ENCODE assay signal across 8 cellular contexts in genomic region chr12:57605308-57606015, GRCh38. TPM values are rescaled to one million over a fixed set of nuclear protein-coding genes. Genes with fewer than 3 reads are reported as not detected.
DNase-seq lines count a peak whose midpoint lies in the region; ATAC-seq and TF ChIP-seq lines count a peak whose summit lies in the region.

No MANE protein-coding gene starts in this region.

- peak overlapping the region; percentile 88 for H3K9ac ChIP-seq in mesenchymal stem cell (ENCODE audit: low read length)

- no peak for DNase-seq in heart right ventricle
- DNase-seq in Right ventricle myocardium inferior (ENCODE audit: missing footprints) = no peak
- DNase-seq in body of pancreas = peak in 1 of 4 donors; percentile 16
- DNase-seq in mesenchymal stem cell = no peak
- no peak for DNase-seq in vagina (ENCODE audit: extremely low spot score in 2 of 2)
- DNase-seq in RPMI8226 = no peak
- no peak for DNase-seq in foreskin keratinocyte

- H2BK5ac ChIP-seq in mesenchymal stem cell (ENCODE audit: low read depth, low read length, poor library complexity, severe bottlenecking) = no peak overlapping the region

- no peak overlapping the region for H3K14ac ChIP-seq in mesenchymal stem cell (ENCODE audit: low read length in 2 of 2)

- no peak overlapping the region for H2BK12ac ChIP-seq in mesenchymal stem cell (ENCODE audit: low read length in 2 of 2)

- peak overlapping the region; percentile 49 to 58 for H3K18ac ChIP-seq in mesenchymal stem cell (ENCODE audit: low read depth in 1 of 2, low read length in 2 of 2)

- H3K27ac ChIP-seq in heart right ventricle (peak overlapping the region; percentile 78 to 96 (median 90)), body of pancreas (peak overlapping the region; percentile 60 to 77 (median 66)), mesenchymal stem cell (ENCODE audit: low read length, poor library complexity, severe bottlenecking) (no peak overlapping the region), vagina (peak overlapping the region; percentile 99), foreskin keratinocyte (no peak overlapping the region)

- H3K36me3 ChIP-seq in heart right ventricle = peaks cover 0 to 50% (median 10%) of the 10 kb centered on the region in 9 donors
- H3K36me3 ChIP-seq in body of pancreas (replicated peaks in 1 of 2; ENCODE audit: insufficient read depth in 1 of 2, low read depth in 2 of 2) = peaks cover 0 to 2% of the 10 kb centered on the region in 2 donors
- peaks cover 0 to 41% of the 10 kb centered on the region in 2 experiments for H3K36me3 ChIP-seq in mesenchymal stem cell (ENCODE audit: control insufficient read depth in 1 of 2, insufficient read depth in 2 of 2, low read depth in 1 of 2, low read length in 2 of 2)
- H3K36me3 ChIP-seq in vagina = peaks cover 0 to 10% of the 10 kb centered on the region in 2 donors

- H3K27me3 ChIP-seq in heart right ventricle = peaks cover 0 to 29% (median 0%) of the 10 kb centered on the region in 7 donors
- no peaks in the 10 kb centered on the region for H3K27me3 ChIP-seq in body of pancreas
- peaks cover 0 to 30% of the 10 kb centered on the region in 2 experiments for H3K27me3 ChIP-seq in mesenchymal stem cell (ENCODE audit: control insufficient read depth in 1 of 2, insufficient read depth in 1 of 2, low read length in 2 of 2)
- no peaks in the 10 kb centered on the region for H3K27me3 ChIP-seq in vagina
- H3K27me3 ChIP-seq in foreskin keratinocyte = peaks cover 5% of the 10 kb centered on the region

- intact Hi-C loops in heart right ventricle (cut with DNase I) (loop anchor here in 1 of 10 donors (2.0 kb wide), 1 partner anchor 15 kb away; the partner anchor contains the start of gene PIP4K2C), Right ventricle myocardium inferior (cut with DNase I) (no loop called here), body of pancreas (cut with DNase I) (no loop called here), vagina (cut with DNase I) (loop anchor here (2.0 to 5.0 kb wide), 2 partner anchors 85 to 1992 kb away; partner anchors contain the start of genes DDIT3 and SLC16A7)

- H3K4me3 ChIP-seq in heart right ventricle (peak overlapping the region; percentile 58 to 87 (median 76)), body of pancreas (peak overlapping the region; percentile 20 to 36), mesenchymal stem cell (ENCODE audit: insufficient read depth in 1 of 2, low read depth in 1 of 2, low read length in 2 of 2) (peak overlapping the region; percentile 72 to 76), vagina (peak overlapping the region; percentile 64 to 76)

- H3K4ac ChIP-seq in mesenchymal stem cell (ENCODE audit: low read depth in 1 of 2, low read length in 2 of 2) = no peak overlapping the region

- H3K23ac ChIP-seq in mesenchymal stem cell (ENCODE audit: low read length in 2 of 2) = no peak overlapping the region

- TF ChIP-seq POLR2A in body of pancreas (IDR thresholded peaks at IDR 0.05) (no peak), vagina (IDR thresholded peaks at IDR 0.05) (no peak)

- no peak for TF ChIP-seq CTCF in heart right ventricle (IDR thresholded peaks at IDR 0.05)
- TF ChIP-seq CTCF in body of pancreas (IDR thresholded peaks at IDR 0.05) = no peak
- no peak for TF ChIP-seq CTCF in vagina (IDR thresholded peaks at IDR 0.05)
- no peak for TF ChIP-seq CTCF in foreskin keratinocyte (conservative IDR thresholded peaks at IDR 0.05)

- peak overlapping the region; percentile 88 for H2BK15ac ChIP-seq in mesenchymal stem cell (ENCODE audit: low read depth, poor library complexity, severe bottlenecking)

- H3K4me1 ChIP-seq in heart right ventricle (peaks cover 0 to 64% (median 33%) of the 10 kb centered on the region in 9 donors), body of pancreas (peaks cover 25% of the 10 kb centered on the region), mesenchymal stem cell (ENCODE audit: control insufficient read depth, insufficient read depth, low read depth, low read length) (peaks cover 16% of the 10 kb centered on the region), vagina (peaks cover 26% of the 10 kb centered on the region), foreskin keratinocyte (peaks cover 10% of the 10 kb centered on the region)

- H3K9me3 ChIP-seq in heart right ventricle (no peaks in the 10 kb centered on the region), body of pancreas (no peaks in the 10 kb centered on the region), mesenchymal stem cell (ENCODE audit: control insufficient read depth, low read length) (no peaks in the 10 kb centered on the region), vagina (no peaks in the 10 kb centered on the region)

- peaks cover 15% of the 10 kb centered on the region for H3K79me1 ChIP-seq in mesenchymal stem cell (replicated peaks; ENCODE audit: low read length, poor library complexity, severe bottlenecking)

- no peak overlapping the region for H2AFZ ChIP-seq in mesenchymal stem cell (ENCODE audit: low read depth, low read length)

- peak overlapping the region; percentile 99 for H4K8ac ChIP-seq in mesenchymal stem cell (ENCODE audit: low read length)

- H2AK5ac ChIP-seq in mesenchymal stem cell (ENCODE audit: low read length, severe bottlenecking) = peak overlapping the region; percentile 5

- H4K91ac ChIP-seq in mesenchymal stem cell (ENCODE audit: low read length) = peak overlapping the region; percentile 73

- H3K4me2 ChIP-seq in mesenchymal stem cell (ENCODE audit: low read length, poor library complexity, severe bottlenecking) = peak overlapping the region; percentile 52

- no peak for ATAC-seq in heart right ventricle
- ATAC-seq in Right ventricle myocardium inferior = no peak
- no peak for ATAC-seq in body of pancreas
- no peak for ATAC-seq in foreskin keratinocyte
- ATAC-seq in GM18498 (IDR thresholded peaks at IDR 0.05; ENCODE audit: unreplicated experiment) = no peak

- 33 to 35% methylated on average over 12 of the region's 12 CpGs for WGBS in heart right ventricle, 2 donors
- 30 to 31% methylated on average over 12 of the region's 12 CpGs for WGBS in body of pancreas, 2 donors
- WGBS in mesenchymal stem cell = 35% methylated on average over 12 of the region's 12 CpGs

- no peak overlapping the region for H2BK120ac ChIP-seq in mesenchymal stem cell (ENCODE audit: low read depth, low read length)

RNA-seq across cellular contexts. Expression of gene DTX3, which starts 0.8 kb away (rescaled TPM):
- total RNA-seq in heart right ventricle = 10 to 100 TPM; 16.9 to 30.2 (median 22.2) TPM
- polyA plus RNA-seq in heart right ventricle = 10 to 100 TPM; 20.9 to 58.2 TPM
- 23.8 TPM for total RNA-seq in Right ventricle myocardium inferior
- total RNA-seq in body of pancreas = 10 to 100 TPM in 1 of 2 donors, 1 to 10 TPM in 1; 4.6 to 12.2 TPM
- 27.2 TPM for polyA plus RNA-seq in mesenchymal stem cell (2013, experiment 1 of 2)
- 26.4 TPM for polyA plus RNA-seq in mesenchymal stem cell (2013, experiment 2 of 2)
- 22.1 TPM for total RNA-seq in vagina
- total RNA-seq in foreskin keratinocyte = 8.8 and 10.4 TPM in 2 replicates
- polyA plus RNA-seq in foreskin keratinocyte = 11.1 and 11.2 TPM in 2 replicates

RNA-seq across cellular contexts. Expression of gene ARHGEF25, which starts 5.8 kb away (rescaled TPM):
- total RNA-seq in heart right ventricle (10 to 100 TPM in 3 of 10 donors, 1 to 10 TPM in 7; 5.0 to 17.6 (median 7.5) TPM), Right ventricle myocardium inferior (13.0 TPM), body of pancreas (10 to 100 TPM; 10.1 to 10.9 TPM), vagina (28.7 TPM), foreskin keratinocyte (1.2 and 1.7 TPM in 2 replicates)
- polyA plus RNA-seq in heart right ventricle (10 to 100 TPM; 13.1 to 49.2 TPM), foreskin keratinocyte (1.4 and 1.9 TPM in 2 replicates)
- 6.7 TPM for polyA plus RNA-seq in mesenchymal stem cell (2013, experiment 1 of 2)
- 5.9 TPM for polyA plus RNA-seq in mesenchymal stem cell (2013, experiment 2 of 2)

RNA-seq across cellular contexts. Expression of gene PIP4K2C, which starts 14.5 kb away (rescaled TPM):
- total RNA-seq in heart right ventricle (10 to 100 TPM in 9 of 10 donors, 1 to 10 TPM in 1; 9.6 to 17.2 (median 14.7) TPM), Right ventricle myocardium inferior (13.1 TPM), body of pancreas (10 to 100 TPM; 12.2 to 48.0 TPM), vagina (16.7 TPM), foreskin keratinocyte (48.4 and 57.8 TPM in 2 replicates)
- polyA plus RNA-seq in heart right ventricle (10 to 100 TPM in 1 of 2 donors, 1 to 10 TPM in 1; 5.8 to 13.6 TPM), foreskin keratinocyte (34.8 and 35.8 TPM in 2 replicates)
- polyA plus RNA-seq in mesenchymal stem cell (2013, experiment 1 of 2) = 15.5 TPM
- 15.4 TPM for polyA plus RNA-seq in mesenchymal stem cell (2013, experiment 2 of 2)

RNA-seq across cellular contexts. Expression of gene B4GALNT1, which starts 27.5 kb away (rescaled TPM):
- 1 to 10 TPM; 2.0 to 9.3 (median 5.5) TPM for total RNA-seq in heart right ventricle
- polyA plus RNA-seq in heart right ventricle = 1 to 10 TPM; 2.4 to 5.3 TPM
- 7.3 TPM for total RNA-seq in Right ventricle myocardium inferior
- under 1 TPM in 1 of 2 donors, not detected in 1; 0.78 TPM for total RNA-seq in body of pancreas
- polyA plus RNA-seq in mesenchymal stem cell (2013, experiment 1 of 2) = 0.77 TPM
- polyA plus RNA-seq in mesenchymal stem cell (2013, experiment 2 of 2) = 0.96 TPM
- 7.6 TPM for total RNA-seq in vagina
- 0.25 and 0.51 TPM in 2 replicates for total RNA-seq in foreskin keratinocyte
- 0.38 and 0.50 TPM in 2 replicates for polyA plus RNA-seq in foreskin keratinocyte

RNA-seq across cellular contexts. Expression of gene KIF5A, which starts 55.6 kb away (rescaled TPM):
- total RNA-seq in heart right ventricle = under 1 TPM in 5 of 10 donors, not detected in 5; 0.05 to 0.29 (median 0.07) TPM
- under 1 TPM; 0.06 to 0.07 TPM for polyA plus RNA-seq in heart right ventricle
- 0.05 TPM for total RNA-seq in Right ventricle myocardium inferior
- 1 to 10 TPM in 1 of 2 donors, under 1 TPM in 1; 0.33 to 1.3 TPM for total RNA-seq in body of pancreas
- polyA plus RNA-seq in mesenchymal stem cell (2013, experiment 1 of 2) = 0.26 TPM
- 0.22 TPM for polyA plus RNA-seq in mesenchymal stem cell (2013, experiment 2 of 2)
- total RNA-seq in vagina = 4.4 TPM
- total RNA-seq in foreskin keratinocyte = 0.10 and 0.11 TPM in 2 replicates
- polyA plus RNA-seq in foreskin keratinocyte = 0.04 and 0.06 TPM in 2 replicates

Comparison
In these comparisons a context has a peak if more than half of its experiments do, and no peak if none do; other contexts are left out.
1. H3K27ac ChIP-seq: peak in heart right ventricle (10 of 10), body of pancreas (4 of 4) and vagina (single experiment); none in mesenchymal stem cell (single experiment) and foreskin keratinocyte (single experiment).
2. Peak in every context shown above with its lines, with median percentiles within 50 percentile points of each other: H3K4me3 ChIP-seq.